ENCODE assay signal across 1 cellular context in the genomic region with DNA sequence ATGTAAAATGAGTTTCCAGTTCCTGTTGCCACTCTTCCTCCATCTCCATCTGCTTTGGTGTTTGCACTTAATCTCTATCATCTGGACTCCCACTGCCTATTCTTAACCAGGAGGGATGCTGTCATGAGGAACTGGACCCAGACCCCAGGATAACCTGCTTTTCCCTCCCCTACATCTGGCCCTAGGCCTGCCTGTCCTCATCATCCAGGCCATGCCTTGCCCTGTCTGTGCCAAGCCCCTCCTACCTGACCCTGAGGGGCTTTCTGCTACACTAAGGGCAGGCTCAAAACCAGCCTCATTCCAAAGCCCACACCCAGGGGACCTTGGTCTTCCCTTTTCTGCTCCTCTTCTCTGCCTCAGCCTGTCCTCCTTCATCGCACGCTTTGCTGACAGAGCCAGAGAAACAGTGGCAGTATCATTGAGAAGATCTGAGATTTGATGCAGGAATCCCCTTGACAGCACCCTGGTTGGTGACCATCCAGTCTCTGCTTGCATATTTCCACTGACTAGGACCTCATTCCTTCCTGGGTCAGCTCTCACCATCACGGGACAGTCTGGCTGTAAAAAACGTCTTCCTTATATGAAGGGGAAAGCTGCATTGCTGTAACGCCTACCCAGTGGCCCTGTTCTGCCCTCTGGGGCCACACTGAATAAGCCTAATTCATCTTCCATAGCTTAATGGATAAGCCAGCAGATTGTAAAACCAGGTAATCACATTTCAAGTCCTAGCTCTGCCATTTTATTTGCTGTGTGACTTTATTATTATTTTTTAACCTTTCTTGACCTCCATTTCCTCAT.
TF ChIP-seq lines count a peak whose summit lies in the region.

No MANE protein-coding gene starts in this region.

TF ChIP-seq in SK-N-SH, 30 proteins besides CTCF, POLR2A, EP300 and RAD21 (continued from another document):
- TF ChIP-seq, protein P1, sequence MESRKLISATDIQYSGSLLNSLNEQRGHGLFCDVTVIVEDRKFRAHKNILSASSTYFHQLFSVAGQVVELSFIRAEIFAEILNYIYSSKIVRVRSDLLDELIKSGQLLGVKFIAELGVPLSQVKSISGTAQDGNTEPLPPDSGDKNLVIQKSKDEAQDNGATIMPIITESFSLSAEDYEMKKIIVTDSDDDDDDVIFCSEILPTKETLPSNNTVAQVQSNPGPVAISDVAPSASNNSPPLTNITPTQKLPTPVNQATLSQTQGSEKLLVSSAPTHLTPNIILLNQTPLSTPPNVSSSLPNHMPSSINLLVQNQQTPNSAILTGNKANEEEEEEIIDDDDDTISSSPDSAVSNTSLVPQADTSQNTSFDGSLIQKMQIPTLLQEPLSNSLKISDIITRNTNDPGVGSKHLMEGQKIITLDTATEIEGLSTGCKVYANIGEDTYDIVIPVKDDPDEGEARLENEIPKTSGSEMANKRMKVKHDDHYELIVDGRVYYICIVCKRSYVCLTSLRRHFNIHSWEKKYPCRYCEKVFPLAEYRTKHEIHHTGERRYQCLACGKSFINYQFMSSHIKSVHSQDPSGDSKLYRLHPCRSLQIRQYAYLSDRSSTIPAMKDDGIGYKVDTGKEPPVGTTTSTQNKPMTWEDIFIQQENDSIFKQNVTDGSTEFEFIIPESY (IDR thresholded peaks at IDR 0.05; ENCODE audit: borderline replicate concordance, low read depth) = no peak
- TF ChIP-seq TEAD4 (IDR thresholded peaks at IDR 0.05; ENCODE audit: borderline replicate concordance, insufficient read depth) = no peak
- no peak for TF ChIP-seq CHD2 (IDR thresholded peaks at IDR 0.05; ENCODE audit: low read length, partially characterized antibody)
- no peak for TF ChIP-seq MXI1 (IDR thresholded peaks at IDR 0.05; ENCODE audit: low read depth, low read length)
- no peak for TF ChIP-seq SIN3A (IDR thresholded peaks at IDR 0.05; ENCODE audit: borderline replicate concordance, low read depth, low read length)
